In the genomic region with DNA sequence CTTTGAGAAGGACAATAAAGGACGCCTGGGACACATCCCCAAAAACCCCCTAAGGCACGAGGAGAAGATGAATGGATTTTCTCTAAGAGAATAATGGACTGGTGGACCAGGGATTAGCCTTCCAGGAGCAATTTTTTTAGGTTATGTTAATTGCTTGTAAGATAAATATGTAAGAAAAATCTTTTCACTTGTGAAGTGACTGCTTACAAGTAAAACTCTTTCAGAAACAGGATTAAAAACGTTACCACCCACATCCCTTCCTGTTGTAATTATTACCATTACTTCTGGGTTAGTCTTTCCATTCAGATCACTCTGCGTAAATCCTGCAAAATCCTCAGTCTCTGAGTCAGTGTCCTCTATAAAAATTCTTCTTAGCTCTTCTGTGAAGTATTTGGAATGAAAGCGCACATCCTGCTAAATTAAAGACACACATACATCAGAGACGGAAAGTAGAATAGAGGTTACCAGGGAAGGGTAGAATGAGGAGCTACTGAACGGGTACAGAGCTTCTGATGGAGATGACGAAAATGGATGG, we compare ENCODE assay signal across 23 cellular contexts. TPM values are rescaled to one million over a fixed set of nuclear protein-coding genes. Genes with fewer than 3 reads are reported as not detected.
DNase-seq lines count a peak whose midpoint lies in the region; ATAC-seq and TF ChIP-seq lines count a peak whose summit lies in the region.
"Had no signal": no experiment of that assay in that cellular context is flagged by ENCODE, and none has a peak within 500 bp of the region (broad histone marks: within the 10 kb centered on the region; RNA-seq: fewer than 3 reads in every experiment).

No MANE protein-coding gene starts in this region.

- H3K27ac Mint-ChIP-seq in naive B cell, result peak overlapping the region in 4 of 6 donors; percentile 56 to 75 (median 65)
- H3K27ac Mint-ChIP-seq: activated naive CD4-positive, alpha-beta T cell treated with anti-CD3 and anti-CD28 coated beads, Interleukin-2, amount 50 U/mL, for 72 hours had no signal

- DNase-seq in AG10803 (ENCODE audit: low read depth), result peak; percentile 87
- peak; percentile 71 for DNase-seq in GM04504 (ENCODE audit: low read depth)
- peak; percentile 7 for DNase-seq in amniotic epithelial cell (ENCODE audit: low read depth)
- DNase-seq in naive B cell, result no peak
- no peak for DNase-seq in stimulated activated naive CD4-positive, alpha-beta T cell (lab: John Stamatoyannopoulos, UW)
- DNase-seq: BE2C; brain microvascular endothelial cell; COR-L47; DND-41; islet precursor cell; mammary epithelial cell; NCI-H1105; NCI-H510A; pancreas; sigmoid colon; stimulated activated CD4-positive, alpha-beta T cell treated with anti-CD3 and anti-CD28 coated beads, Interleukin-2, amount 100 ng/mL, for 24 hours; stimulated activated naive CD4-positive, alpha-beta T cell treated with Interleukin-2 at 50 U/mL for 16 hours; tibial artery had no signal

- no peak overlapping the region for H3K4me3 Mint-ChIP-seq in naive B cell

- H3K9me3 Mint-ChIP-seq in naive B cell, result no peaks in the 10 kb centered on the region
- H3K9me3 Mint-ChIP-seq: activated naive CD4-positive, alpha-beta T cell treated with anti-CD3 and anti-CD28 coated beads, Interleukin-2, amount 50 U/mL, for 72 hours had no signal

- H3K4me1 Mint-ChIP-seq in naive B cell, result peaks cover 34 to 47% (median 37%) of the 10 kb centered on the region in 3 donors

- H3K36me3 Mint-ChIP-seq in naive B cell, result peaks cover 37 to 40% of the 10 kb centered on the region in 2 donors

- no peaks in the 10 kb centered on the region for H3K27me3 Mint-ChIP-seq in naive B cell

- no peak overlapping the region for H3K4me3 ChIP-seq in AG10803 (ENCODE audit: low read length)
- H3K4me3 ChIP-seq: coronary artery, pancreas, sigmoid colon, tibial artery had no signal

- TF ChIP-seq CTCF in AG10803 (conservative IDR thresholded peaks at IDR 0.05; ENCODE audit: low read length), result no peak

- ATAC-seq in naive B cell (ENCODE audit: low read depth in 2 of 2) (no peak), GM19324 (IDR thresholded peaks at IDR 0.05; ENCODE audit: low FRiP score, unreplicated experiment) (no peak), GM18517 (IDR thresholded peaks at IDR 0.05; ENCODE audit: unreplicated experiment) (no peak)
- ATAC-seq: activated naive CD4-positive, alpha-beta T cell treated with anti-CD3 and anti-CD28 coated beads, Interleukin-2, amount 50 U/mL, for 72 hours; HCT116; pancreas had no signal

RNA-seq across cellular contexts. Expression of a gene that starts 34.3 kb away (rescaled TPM):
- polyA plus RNA-seq in naive B cell (ENCODE audit: low read depth in 6 of 6), result 100 to 1,000 TPM; 229 to 356 (median 303) TPM

Comparison
In these comparisons a context has a peak if more than half of its experiments do, and no peak if none do; other contexts are left out.
1. DNase-seq: peak in AG10803 (single experiment), GM04504 (single experiment) and amniotic epithelial cell (single experiment); none in naive B cell (single experiment) and stimulated activated naive CD4-positive, alpha-beta T cell (0 of 6).